Comparison of ENCODE assay signal across 24 cellular contexts in the genomic region with DNA sequence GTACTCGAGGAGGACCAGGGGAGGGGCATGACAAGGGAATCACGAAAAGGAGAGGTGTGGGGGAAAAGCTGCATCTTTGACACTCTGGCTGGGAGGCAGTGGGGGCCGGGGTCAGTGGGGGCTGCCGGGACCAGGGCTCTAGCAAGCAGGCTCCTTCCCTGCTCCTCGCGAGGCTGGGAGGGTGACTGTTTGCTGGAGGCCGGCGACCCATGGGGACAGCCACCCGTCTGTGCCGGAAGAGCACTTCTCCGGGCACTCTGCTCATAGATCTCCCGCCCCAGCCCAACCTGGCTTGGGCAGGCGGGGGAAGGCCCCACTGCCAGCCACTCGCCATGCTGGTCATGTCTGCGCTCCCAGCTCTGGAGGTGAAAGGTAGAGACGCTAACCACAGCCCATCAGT.
"Had no signal": no experiment of that assay in that cellular context is flagged by ENCODE, and none has a peak within 500 bp of the region (broad histone marks: within the 10 kb centered on the region; RNA-seq: fewer than 3 reads in every experiment).

No MANE protein-coding gene starts in this region.

- ATAC-seq: activated CD8-positive, alpha-beta memory T cell treated with anti-CD3 and anti-CD28 coated beads, Interleukin-2, amount 10 ng/mL, durations not matched to agents 7 days and 5 days had no signal

- H3K9ac ChIP-seq: SK-N-SH had no signal

- H3K9me3 Mint-ChIP-seq: activated T-cell treated with anti-CD3 and anti-CD28 coated beads, Interleukin-2, amount 50 U/mL, for 24 hours; activated T-helper 1 cell treated with anti-CD3 and anti-CD28 coated beads, Interleukin-12 subunit alpha, Interleukin-12 subunit beta, Interleukin-2, Interleukin-4 antibody, amounts not matched to agents 30 ng/mL and 10 ng/mL and 1 ng/mL, durations not matched to agents 14 hours and 24 hours and 36 hours; brain; central memory CD8-positive, alpha-beta T cell had no signal

- H3K27ac ChIP-seq: Peyer's patch, RWPE1, SJCRH30, WERI-Rb-1 had no signal

- H3K4me1 ChIP-seq: Peyer's patch had no signal

- H3K36me3 Mint-ChIP-seq: activated CD8-positive, alpha-beta memory T cell treated with anti-CD3 and anti-CD28 coated beads, Interleukin-2, amount 10 ng/mL, durations not matched to agents 7 days and 5 days; brain had no signal

- H3K9me3 ChIP-seq: MG63, Peyer's patch, SJCRH30, SK-N-SH had no signal

- H3K4me3 Mint-ChIP-seq: activated CD8-positive, alpha-beta memory T cell treated with anti-CD3 and anti-CD28 coated beads, Interleukin-2, amount 10 ng/mL, durations not matched to agents 7 days and 5 days; activated naive CD8-positive, alpha-beta T cell; activated T-cell treated with anti-CD3 and anti-CD28 coated beads, Interleukin-2, amount 50 U/mL, for 24 hours; activated T-helper 1 cell treated with anti-CD3 and anti-CD28 coated beads, Interleukin-12 subunit alpha, Interleukin-12 subunit beta, Interleukin-2, Interleukin-4 antibody, amounts not matched to agents 30 ng/mL and 10 ng/mL and 1 ng/mL, durations not matched to agents 14 hours and 24 hours and 36 hours; central memory CD8-positive, alpha-beta T cell had no signal

- H3K27me3 ChIP-seq: MG63, Peyer's patch, SJCRH30 had no signal

- H3K4me3 ChIP-seq: MG63, Peyer's patch, SJCRH30 had no signal

- DNase-seq: activated CD4-positive, alpha-beta T cell treated with anti-CD3 and anti-CD28 coated beads for 4 hours; activated CD8-positive, alpha-beta memory T cell treated with anti-CD3 and anti-CD28 coated beads, Interleukin-2, amount 10 ng/mL, durations not matched to agents 7 days and 5 days; activated effector memory CD4-positive, alpha-beta T cell treated with Interleukin-2 at 50 U/mL for 16 hours; activated naive CD4-positive, alpha-beta T cell treated with Interleukin-2 at 50 U/mL for 16 hours; activated T-cell treated with anti-CD3 and anti-CD28 coated beads, Interleukin-2, amount 50 U/mL, for 24 hours; amygdala; MG63; MV-4-11; NCI-H1092 treated with DMSO at 0.1 percent for 48 hours; NCI-H1417 treated with DMSO at 0.1 percent for 48 hours; NCI-H2081; NCI-H2171; NCI-H524; Peyer's patch; Right ventricle myocardium superior; SJCRH30; SK-N-SH; T-helper 1 cell; WERI-Rb-1 had no signal

- H3K27me3 Mint-ChIP-seq: activated CD8-positive, alpha-beta memory T cell treated with anti-CD3 and anti-CD28 coated beads, Interleukin-2, amount 10 ng/mL, durations not matched to agents 7 days and 5 days; activated naive CD8-positive, alpha-beta T cell; activated T-cell treated with anti-CD3 and anti-CD28 coated beads, Interleukin-2, amount 50 U/mL, for 24 hours; brain; central memory CD8-positive, alpha-beta T cell had no signal

- H3K4me2 ChIP-seq: SK-N-SH had no signal

- H3K36me3 ChIP-seq: MG63, Peyer's patch, SJCRH30, WERI-Rb-1 had no signal

- H3K27ac Mint-ChIP-seq: activated CD8-positive, alpha-beta memory T cell treated with anti-CD3 and anti-CD28 coated beads, Interleukin-2, amount 10 ng/mL, durations not matched to agents 7 days and 5 days; activated naive CD8-positive, alpha-beta T cell; activated T-cell treated with anti-CD3 and anti-CD28 coated beads, Interleukin-2, amount 50 U/mL, for 24 hours; activated T-helper 1 cell treated with anti-CD3 and anti-CD28 coated beads, Interleukin-12 subunit alpha, Interleukin-12 subunit beta, Interleukin-2, Interleukin-4 antibody, amounts not matched to agents 30 ng/mL and 10 ng/mL and 1 ng/mL, durations not matched to agents 14 hours and 24 hours and 36 hours had no signal
